ENCODE assay signal across 22 cellular contexts in genomic region chr1:114427612-114428011, GRCh38.
"Had no signal": no experiment of that assay in that cellular context is flagged by ENCODE, and none has a peak within 500 bp of the region (broad histone marks: within the 10 kb centered on the region; RNA-seq: fewer than 3 reads in every experiment).

No MANE protein-coding gene starts in this region.

- DNase-seq: activated B cell treated with CpG ODN at 0.5 μM for 24 hours; activated CD4-positive, alpha-beta memory T cell treated with anti-CD3 and anti-CD28 coated beads for 36 hours; activated CD4-positive, alpha-beta T cell treated with anti-CD3 and anti-CD28 coated beads, Interleukin-2, amount 10 ng/mL, durations not matched to agents 24 days and 14 days; activated CD4-positive, alpha-beta T cell treated with anti-CD3 and anti-CD28 coated beads, Interleukin-2, amount 50 U/mL, for 4 hours; activated CD4-positive, CD25-positive, alpha-beta regulatory T cell treated with anti-CD3 and anti-CD28 coated beads, Interleukin-2, amount 50 U/mL, for 72 hours; activated CD8-positive, alpha-beta memory T cell treated with anti-CD3 and anti-CD28 coated beads, Interleukin-2, amount 50 U/mL, for 4 hours; activated gamma-delta T cell; activated naive CD4-positive, alpha-beta T cell treated with Interleukin-2 at 50 U/mL for 16 hours; activated naive CD8-positive, alpha-beta T cell treated with anti-CD3 and anti-CD28 coated beads, Interleukin-2, amount 10 ng/mL, durations not matched to agents 7 days and 5 days; activated naive CD8-positive, alpha-beta T cell treated with anti-CD3 and anti-CD28 coated beads, Interleukin-2, amount 50 U/mL, for 24 hours; activated T-cell treated with anti-CD3 and anti-CD28 coated beads for 4 hours; activated T-cell treated with anti-CD3 and anti-CD28 coated beads, Interleukin-2, amount 50 U/mL, for 1 hour; amygdala; body of pancreas; brain microvascular endothelial cell; T-helper 1 cell had no signal

- H3K36me3 ChIP-seq: breast epithelium had no signal

- H3K9me3 ChIP-seq: body of pancreas, breast epithelium had no signal

- H3K27ac ChIP-seq: body of pancreas, brain microvascular endothelial cell, breast epithelium, VCaP had no signal

- ATAC-seq: activated CD8-positive, alpha-beta T cell treated with anti-CD3 and anti-CD28 coated beads for 36 hours; activated naive CD8-positive, alpha-beta T cell treated with anti-CD3 and anti-CD28 coated beads, Interleukin-2, amount 50 U/mL, for 24 hours; activated T-cell treated with anti-CD3 and anti-CD28 coated beads, Interleukin-2, amount 50 U/mL, for 4 hours; activated T-cell treated with anti-CD3 and anti-CD28 coated beads, Interleukin-2, amount 50 U/mL, for 72 hours; activated T-helper 17 cell treated with anti-CD3 and anti-CD28 coated beads, Interleukin-2, amount 50 U/mL, for 72 hours; body of pancreas had no signal

- H3K4me3 ChIP-seq: body of pancreas, breast epithelium had no signal
